In genomic region chr1:204286841-204287387, GRCh38 we compare ENCODE assay signal across 8 cellular contexts.
DNase-seq lines count a peak whose midpoint lies in the region; ATAC-seq, FAIRE-seq and TF ChIP-seq lines count a peak whose summit lies in the region.

No MANE protein-coding gene starts in this region.

- H3K4me3 ChIP-seq in OCI-LY3 (ENCODE audit: low read length), result peak overlapping the region; percentile 69
- H3K4me3 ChIP-seq in kidney (ENCODE audit: low read length in 2 of 2), result peak overlapping the region; percentile 58 to 73

- H3K79me2 ChIP-seq in OCI-LY3 (ENCODE audit: low read length), result no peaks in the 10 kb centered on the region

- H3K36me3 ChIP-seq in OCI-LY3 (replicated peaks; ENCODE audit: low read depth, low read length), result no peaks in the 10 kb centered on the region
- no peaks in the 10 kb centered on the region for H3K36me3 ChIP-seq in kidney (ENCODE audit: control insufficient read depth in 1 of 2, insufficient read depth in 2 of 2, low read length in 2 of 2)

- DNase-seq in GF-D8 (lab: John Stamatoyannopoulos, UW) (peak; percentile 58), kidney (no peak), cerebellar nuclear complex (lab: John Stamatoyannopoulos, UW) (no peak), RKO (ENCODE audit: low spot score) (no peak)
- DNase-seq in activated naive CD4-positive, alpha-beta T cell treated with anti-CD3 and anti-CD28 coated beads, Interleukin-2, amount 50 U/mL, for 16 hours, result peak; percentile 26
- peak; percentile 8 to 24 for DNase-seq in stimulated activated CD4-positive, alpha-beta T cell treated with anti-CD3 and anti-CD28 coated beads, Interleukin-4, amount 100 ng/mL, for 4 hours

- no peak for TF ChIP-seq CTCF in OCI-LY3 (IDR thresholded peaks at IDR 0.05; ENCODE audit: low read depth, low read length)
- TF ChIP-seq CTCF in kidney (IDR thresholded peaks at IDR 0.05; ENCODE audit: borderline replicate concordance, extremely low read depth, insufficient read depth), result no peak

- no peak for FAIRE-seq in kidney (lab: Jason Lieb, UNC)

- peak overlapping the region; percentile 71 for H2AFZ ChIP-seq in OCI-LY3 (ENCODE audit: low read depth, low read length)

- H4K20me1 ChIP-seq in OCI-LY3 (ENCODE audit: insufficient read depth, low read length), result no peaks in the 10 kb centered on the region

- intact Hi-C loops in kidney (cut with DNase I), result no loop called here

- peaks cover 12% of the 10 kb centered on the region for H3K4me1 ChIP-seq in OCI-LY3 (ENCODE audit: low read length)
- peaks cover 35 to 58% of the 10 kb centered on the region in 2 donors for H3K4me1 ChIP-seq in kidney (ENCODE audit: control insufficient read depth in 1 of 2, insufficient read depth in 1 of 2, low read depth in 1 of 2, low read length in 2 of 2)

- H3K9me3 ChIP-seq in OCI-LY3 (ENCODE audit: insufficient read depth, low read length), result no peaks in the 10 kb centered on the region
- H3K9me3 ChIP-seq in kidney (ENCODE audit: control insufficient read depth in 1 of 2, low read length in 2 of 2), result no peaks in the 10 kb centered on the region

- peaks cover 64% of the 10 kb centered on the region for H3K27me3 ChIP-seq in OCI-LY3 (ENCODE audit: low read depth, low read length)

- no peak for ATAC-seq in HG03520 (IDR thresholded peaks at IDR 0.05; ENCODE audit: unreplicated experiment)

- H3K4me2 ChIP-seq in OCI-LY3 (ENCODE audit: low read length), result peak overlapping the region; percentile 90

- H3K27ac ChIP-seq in OCI-LY3 (ENCODE audit: low read length) (no peak overlapping the region), kidney (ENCODE audit: low read depth in 2 of 2, low read length in 2 of 2) (peak overlapping the region; percentile 69 to 72)

- peak overlapping the region; percentile 39; the same call in 1 of the 2 replicates for H3K9ac ChIP-seq in OCI-LY3 (ENCODE audit: low read length)
- H3K9ac ChIP-seq in kidney (ENCODE audit: low read length in 2 of 2), result peak overlapping the region in 1 of 2 donors; percentile 80

Comparison
In these comparisons a context has a peak if more than half of its experiments do, and no peak if none do; other contexts are left out.
1. DNase-seq: peak in GF-D8 (single experiment), activated naive CD4-positive, alpha-beta T cell treated with anti-CD3 and anti-CD28 coated beads, Interleukin-2, amount 50 U/mL, for 16 hours (single experiment) and stimulated activated CD4-positive, alpha-beta T cell treated with anti-CD3 and anti-CD28 coated beads, Interleukin-4, amount 100 ng/mL, for 4 hours (2 of 2); none in kidney (single experiment), cerebellar nuclear complex (0 of 2) and RKO (single experiment).